Comparison of ENCODE assay signal across 14 cellular contexts in genomic region chr9:17824191-17824926, GRCh38.
A peak's percentile ranks its signal among the peaks of the same experiment; 100 is the strongest.
DNase-seq lines count a peak whose midpoint lies in the region; ATAC-seq and TF ChIP-seq lines count a peak whose summit lies in the region.
"Had no signal": no experiment of that assay in that cellular context is flagged by ENCODE, and none has a peak within 500 bp of the region (broad histone marks: within the 10 kb centered on the region; RNA-seq: fewer than 3 reads in every experiment).

No MANE protein-coding gene starts in this region.

- POLR2A ChIA-PET in A673 (lab: Charles Lee; ENCODE audit: low non-redundant PET): no interaction called here

- peaks cover 5% of the 10 kb centered on the region for H3K4me1 ChIP-seq in stomach smooth muscle (ENCODE audit: control insufficient read depth, insufficient read depth, low read length)
- no peaks in the 10 kb centered on the region for H3K4me1 ChIP-seq in A673 (ENCODE audit: insufficient read depth, low read length, poor library complexity, severe bottlenecking)

- CTCF ChIA-PET in activated naive CD4-positive, alpha-beta T cell treated with anti-CD3 and anti-CD28 coated beads, Interleukin-2, amount 10 ng/mL, durations not matched to agents 7 days and 5 days (lab: Charles Lee): interaction anchor here (1.7 kb wide), 1 partner anchor 13 kb away, joined by 6 read pairs; no protein-coding TSS in a partner anchor
- CTCF ChIA-PET in A673 (lab: Charles Lee): no interaction called here

- H3K36me3 ChIP-seq in stomach smooth muscle (ENCODE audit: control insufficient read depth in 2 of 2, insufficient read depth in 2 of 2, low read length in 2 of 2) (no peaks in the 10 kb centered on the region), A673 (ENCODE audit: insufficient read depth, low read length, poor library complexity, severe bottlenecking) (no peaks in the 10 kb centered on the region)

- H3K4me3 ChIP-seq in stomach smooth muscle (ENCODE audit: low read length in 2 of 2) (peak overlapping the region in 1 of 2 donors; percentile 54), A673 (ENCODE audit: low read depth, low read length, poor library complexity, severe bottlenecking) (no peak overlapping the region)
- H3K4me3 ChIP-seq: K562 had no signal

- DNase-seq in NCI-H2171 (lab: John Stamatoyannopoulos, UW) (peak; percentile 20), astrocyte of the hippocampus (ENCODE audit: low read depth, low spot score) (peak; percentile 35), left ventricle myocardium superior (no peak), A673 (ENCODE audit: low spot score) (no peak)
- no peak for DNase-seq in activated naive CD4-positive, alpha-beta T cell treated with anti-CD3 and anti-CD28 coated beads, Interleukin-2, amount 10 ng/mL, durations not matched to agents 7 days and 5 days
- DNase-seq: activated CD8-positive, alpha-beta memory T cell treated with anti-CD3 and anti-CD28 coated beads, Interleukin-2, amount 50 U/mL, for 48 hours; activated naive CD8-positive, alpha-beta T cell treated with anti-CD3 and anti-CD28 coated beads, Interleukin-2, amount 50 U/mL, for 24 hours; CD8-positive, alpha-beta memory T cell; effector CD8-positive, alpha-beta T cell; NCI-H2029 treated with DMSO at 0.1 percent for 48 hours; nephron progenitor cell had no signal

- H3K27ac ChIP-seq in stomach smooth muscle (ENCODE audit: low read length): peak overlapping the region; percentile 26
- no peak overlapping the region for H3K27ac ChIP-seq in A673 (ENCODE audit: low read depth, low read length, poor library complexity, severe bottlenecking)

- BruUV-seq in A673 (replicated peaks; lab: Mats Ljungman, UMichigan): no TSS peak

- intact Hi-C loops in left ventricle myocardium superior (cut with micrococcal nuclease) (no loop called here), A673 (cut with micrococcal nuclease; ENCODE audit: unreplicated experiment) (no loop called here)

- no peak overlapping the region for H3K9ac ChIP-seq in stomach smooth muscle (ENCODE audit: low read length in 2 of 2)

- no peak for TF ChIP-seq CTCF in A673 (conservative IDR thresholded peaks at IDR 0.05; ENCODE audit: low read depth, low read length)

- H3K36me3 Mint-ChIP-seq in activated naive CD4-positive, alpha-beta T cell treated with anti-CD3 and anti-CD28 coated beads, Interleukin-2, amount 10 ng/mL, durations not matched to agents 7 days and 5 days: no peaks in the 10 kb centered on the region
- H3K36me3 Mint-ChIP-seq: CD8-positive, alpha-beta memory T cell had no signal

- no peaks in the 10 kb centered on the region for H3K27me3 Mint-ChIP-seq in activated naive CD4-positive, alpha-beta T cell treated with anti-CD3 and anti-CD28 coated beads, Interleukin-2, amount 10 ng/mL, durations not matched to agents 7 days and 5 days
- H3K27me3 Mint-ChIP-seq: activated naive CD8-positive, alpha-beta T cell treated with anti-CD3 and anti-CD28 coated beads, Interleukin-2, amount 50 U/mL, for 24 hours; CD8-positive, alpha-beta memory T cell had no signal

- H3K4me1 Mint-ChIP-seq in activated naive CD4-positive, alpha-beta T cell treated with anti-CD3 and anti-CD28 coated beads, Interleukin-2, amount 10 ng/mL, durations not matched to agents 7 days and 5 days: peaks cover 6% of the 10 kb centered on the region
- H3K4me1 Mint-ChIP-seq: CD8-positive, alpha-beta memory T cell; nephron progenitor cell had no signal

- no peak overlapping the region for H3K4me3 Mint-ChIP-seq in activated naive CD4-positive, alpha-beta T cell treated with anti-CD3 and anti-CD28 coated beads, Interleukin-2, amount 10 ng/mL, durations not matched to agents 7 days and 5 days
- H3K4me3 Mint-ChIP-seq: activated naive CD8-positive, alpha-beta T cell treated with anti-CD3 and anti-CD28 coated beads, Interleukin-2, amount 50 U/mL, for 24 hours; CD8-positive, alpha-beta memory T cell; nephron progenitor cell had no signal

- H3K27me3 ChIP-seq in stomach smooth muscle (ENCODE audit: control insufficient read depth in 1 of 2, insufficient read depth in 2 of 2, low read length in 2 of 2) (no peaks in the 10 kb centered on the region), A673 (replicated peaks; ENCODE audit: insufficient read depth, low read depth, low read length, poor library complexity) (no peaks in the 10 kb centered on the region)

- no peaks in the 10 kb centered on the region for H3K9me3 Mint-ChIP-seq in activated naive CD4-positive, alpha-beta T cell treated with anti-CD3 and anti-CD28 coated beads, Interleukin-2, amount 10 ng/mL, durations not matched to agents 7 days and 5 days

- ATAC-seq in left ventricle myocardium superior (peak; percentile 93), GM21367 (IDR thresholded peaks at IDR 0.05; ENCODE audit: unreplicated experiment) (no peak)
- ATAC-seq: activated naive CD8-positive, alpha-beta T cell treated with anti-CD3 and anti-CD28 coated beads, Interleukin-2, amount 50 U/mL, for 24 hours; K562 had no signal

- no peaks in the 10 kb centered on the region for H3K9me3 ChIP-seq in stomach smooth muscle (ENCODE audit: control insufficient read depth in 2 of 2, low read length in 2 of 2)
- no peaks in the 10 kb centered on the region for H3K9me3 ChIP-seq in A673 (ENCODE audit: low read depth, low read length, poor library complexity, severe bottlenecking)

- no peak overlapping the region for H3K27ac Mint-ChIP-seq in activated naive CD4-positive, alpha-beta T cell treated with anti-CD3 and anti-CD28 coated beads, Interleukin-2, amount 10 ng/mL, durations not matched to agents 7 days and 5 days
- H3K27ac Mint-ChIP-seq: activated naive CD8-positive, alpha-beta T cell treated with anti-CD3 and anti-CD28 coated beads, Interleukin-2, amount 50 U/mL, for 24 hours; CD8-positive, alpha-beta memory T cell; nephron progenitor cell had no signal

Comparison
In these comparisons a context has a peak if more than half of its experiments do, and no peak if none do; other contexts are left out.
1. DNase-seq: peak in NCI-H2171 (single experiment) and astrocyte of the hippocampus (single experiment); none in left ventricle myocardium superior (single experiment), activated naive CD4-positive, alpha-beta T cell treated with anti-CD3 and anti-CD28 coated beads, Interleukin-2, amount 10 ng/mL, durations not matched to agents 7 days and 5 days (single experiment) and A673 (single experiment).